In genomic region chr12:109726511-109727038, GRCh38 we compare ENCODE assay signal across 16 cellular contexts. TPM values are rescaled to one million over a fixed set of nuclear protein-coding genes. Genes with fewer than 3 reads are reported as not detected.
DNase-seq lines count a peak whose midpoint lies in the region; ATAC-seq, FAIRE-seq and TF ChIP-seq lines count a peak whose summit lies in the region.
"Had no signal": no experiment of that assay in that cellular context is flagged by ENCODE, and none has a peak within 500 bp of the region (broad histone marks: within the 10 kb centered on the region; RNA-seq: fewer than 3 reads in every experiment).

No MANE protein-coding gene starts in this region.

- H3K4me1 Mint-ChIP-seq in CD14-positive monocyte: no peaks in the 10 kb centered on the region
- H3K4me1 Mint-ChIP-seq in T-helper 2 cell treated with Interferon-gamma antibody and Interleukin-4, amounts not matched to agents 5 μg/mL and 100 μg/mL, for 36 hours (ENCODE audit: low read depth): no peaks in the 10 kb centered on the region
- H3K4me1 Mint-ChIP-seq: activated CD4-positive, alpha-beta T cell treated with anti-CD3 and anti-CD28 coated beads, Interleukin-2, amount 10 ng/mL, durations not matched to agents 24 days and 14 days; mesothelial cell of epicardium had no signal

- no peaks in the 10 kb centered on the region for H4K20me1 ChIP-seq in osteoblast (ENCODE audit: insufficient read depth, low read length)

- H3K27ac ChIP-seq in esophagus muscularis mucosa (replicated peaks in 1 of 4) (peak overlapping the region; percentile 13 to 68 (median 36)), osteoblast (ENCODE audit: low read depth, low read length) (no peak overlapping the region)
- H3K27ac ChIP-seq: brain microvascular endothelial cell had no signal

- H3K36me3 ChIP-seq in esophagus muscularis mucosa (no peaks in the 10 kb centered on the region), osteoblast (ENCODE audit: insufficient read depth, low read length) (no peaks in the 10 kb centered on the region)
- H3K36me3 ChIP-seq: brain microvascular endothelial cell, esophagus squamous epithelium had no signal

- intact Hi-C loops in CD14-positive monocyte (cut with micrococcal nuclease) (no loop called here), esophagus muscularis mucosa (cut with DNase I) (no loop called here)

- WGBS in esophagus muscularis mucosa: 93% methylated on average over 9 of the region's 12 CpGs

- TF ChIP-seq POLR2A in esophagus muscularis mucosa (IDR thresholded peaks at IDR 0.05; ENCODE audit: low read depth): no peak

- H3K4me3 ChIP-seq in esophagus muscularis mucosa (no peak overlapping the region), osteoblast (ENCODE audit: insufficient read depth, low read length) (no peak overlapping the region)
- H3K4me3 ChIP-seq: esophagus squamous epithelium had no signal

- no peaks in the 10 kb centered on the region for H3K79me2 ChIP-seq in osteoblast (ENCODE audit: insufficient read depth, low read length)

- H3K36me3 Mint-ChIP-seq in CD14-positive monocyte: no peaks in the 10 kb centered on the region
- H3K36me3 Mint-ChIP-seq in T-helper 2 cell treated with Interferon-gamma antibody and Interleukin-4, amounts not matched to agents 5 μg/mL and 100 μg/mL, for 36 hours (ENCODE audit: low read depth): no peaks in the 10 kb centered on the region
- H3K36me3 Mint-ChIP-seq: mesothelial cell of epicardium had no signal

- H3K4me1 ChIP-seq in esophagus muscularis mucosa (peaks cover 30 to 56% (median 49%) of the 10 kb centered on the region in 4 donors), osteoblast (ENCODE audit: insufficient read depth, low read length) (no peaks in the 10 kb centered on the region)

- no peak for TF ChIP-seq EP300 in esophagus muscularis mucosa (IDR thresholded peaks at IDR 0.05)

- H3K27me3 ChIP-seq in esophagus muscularis mucosa: no peaks in the 10 kb centered on the region
- H3K27me3 ChIP-seq in osteoblast (ENCODE audit: insufficient read depth, low read length): no peaks in the 10 kb centered on the region
- H3K27me3 ChIP-seq: brain microvascular endothelial cell, esophagus squamous epithelium had no signal

- no peak for TF ChIP-seq CTCF in CD14-positive monocyte (IDR thresholded peaks at IDR 0.05)
- no peak for TF ChIP-seq CTCF in esophagus muscularis mucosa (IDR thresholded peaks at IDR 0.05)
- no peak for TF ChIP-seq CTCF in osteoblast (IDR thresholded peaks at IDR 0.05; ENCODE audit: extremely low read depth, low read depth, low read length)

- FAIRE-seq in RCC 7860 (lab: Jason Lieb, UNC): no peak

- peak; percentile 21 for DNase-seq in CD14-positive monocyte (ENCODE audit: low spot score)
- peak; percentile 81 to 93 for DNase-seq in NCI-H526 (lab: John Stamatoyannopoulos, UW)
- DNase-seq in esophagus muscularis mucosa (ENCODE audit: extremely low spot score): no peak
- DNase-seq in osteoblast (ENCODE audit: insufficient read length, low spot score, missing footprints): peak; percentile 77
- no peak for DNase-seq in T-helper 2 cell treated with Interferon-gamma antibody and Interleukin-4, amounts not matched to agents 5 μg/mL and 100 μg/mL, for 36 hours (ENCODE audit: low spot score)
- DNase-seq in RCC 7860 (ENCODE audit: low spot score): no peak
- DNase-seq in NCI-H187 (lab: John Stamatoyannopoulos, UW): no peak
- DNase-seq: activated CD4-positive, alpha-beta T cell treated with anti-CD3 and anti-CD28 coated beads, Interleukin-2, amount 10 ng/mL, durations not matched to agents 24 days and 14 days; activated naive CD4-positive, alpha-beta T cell treated with anti-CD3 and anti-CD28 coated beads for 36 hours; brain microvascular endothelial cell; esophagus squamous epithelium; MM.1S; NCI-H82; stimulated activated CD4-positive, alpha-beta T cell treated with anti-CD3 and anti-CD28 coated beads, Interleukin-1b, Interleukin-23, amount 100 ng/mL, for 48 hours had no signal

- H3K9me3 ChIP-seq in esophagus muscularis mucosa: no peaks in the 10 kb centered on the region
- no peaks in the 10 kb centered on the region for H3K9me3 ChIP-seq in osteoblast (ENCODE audit: low read depth, low read length)
- H3K9me3 ChIP-seq: esophagus squamous epithelium had no signal

- no peak overlapping the region for H3K4me3 Mint-ChIP-seq in CD14-positive monocyte
- no peak overlapping the region for H3K4me3 Mint-ChIP-seq in T-helper 2 cell treated with Interferon-gamma antibody and Interleukin-4, amounts not matched to agents 5 μg/mL and 100 μg/mL, for 36 hours
- H3K4me3 Mint-ChIP-seq: activated CD4-positive, alpha-beta T cell treated with anti-CD3 and anti-CD28 coated beads, Interleukin-2, amount 10 ng/mL, durations not matched to agents 24 days and 14 days; activated naive CD4-positive, alpha-beta T cell treated with anti-CD3 and anti-CD28 coated beads for 36 hours; mesothelial cell of epicardium had no signal

- no peak overlapping the region for H2AFZ ChIP-seq in osteoblast (ENCODE audit: low read length)

- H3K27ac Mint-ChIP-seq in CD14-positive monocyte: no peak overlapping the region
- no peak overlapping the region for H3K27ac Mint-ChIP-seq in T-helper 2 cell treated with Interferon-gamma antibody and Interleukin-4, amounts not matched to agents 5 μg/mL and 100 μg/mL, for 36 hours
- H3K27ac Mint-ChIP-seq: activated CD4-positive, alpha-beta T cell treated with anti-CD3 and anti-CD28 coated beads, Interleukin-2, amount 10 ng/mL, durations not matched to agents 24 days and 14 days; activated naive CD4-positive, alpha-beta T cell treated with anti-CD3 and anti-CD28 coated beads for 36 hours; mesothelial cell of epicardium had no signal

- H3K9me3 Mint-ChIP-seq in CD14-positive monocyte: no peaks in the 10 kb centered on the region
- no peaks in the 10 kb centered on the region for H3K9me3 Mint-ChIP-seq in T-helper 2 cell treated with Interferon-gamma antibody and Interleukin-4, amounts not matched to agents 5 μg/mL and 100 μg/mL, for 36 hours
- H3K9me3 Mint-ChIP-seq: activated CD4-positive, alpha-beta T cell treated with anti-CD3 and anti-CD28 coated beads, Interleukin-2, amount 10 ng/mL, durations not matched to agents 24 days and 14 days; activated naive CD4-positive, alpha-beta T cell treated with anti-CD3 and anti-CD28 coated beads for 36 hours; mesothelial cell of epicardium had no signal

- peaks cover 5 to 6% (median 5%) of the 10 kb centered on the region in 3 donors for H3K27me3 Mint-ChIP-seq in CD14-positive monocyte (ENCODE audit: low read depth in 3 of 3)
- H3K27me3 Mint-ChIP-seq in T-helper 2 cell treated with Interferon-gamma antibody and Interleukin-4, amounts not matched to agents 5 μg/mL and 100 μg/mL, for 36 hours (ENCODE audit: low read depth): no peaks in the 10 kb centered on the region
- H3K27me3 Mint-ChIP-seq: activated CD4-positive, alpha-beta T cell treated with anti-CD3 and anti-CD28 coated beads, Interleukin-2, amount 10 ng/mL, durations not matched to agents 24 days and 14 days had no signal

- no peak overlapping the region for H3K4me2 ChIP-seq in osteoblast (ENCODE audit: insufficient read depth, low read length)

- no peak for ATAC-seq in HG02588 (IDR thresholded peaks at IDR 0.05; ENCODE audit: unreplicated experiment)

RNA-seq across cellular contexts. Expression of gene FAM222A, which starts 12.9 kb away (rescaled TPM):
- not detected for polyA plus RNA-seq in CD14-positive monocyte
- 1 to 10 TPM in 3 of 4 donors, under 1 TPM in 1; 0.42 to 3.8 (median 3.2) TPM for total RNA-seq in esophagus muscularis mucosa
- 0.29 and 0.36 TPM in 2 replicates for total RNA-seq in osteoblast

Comparison
In these comparisons a context has a peak if more than half of its experiments do, and no peak if none do; other contexts are left out.
1. DNase-seq: peak in CD14-positive monocyte (single experiment), NCI-H526 (2 of 2) and osteoblast (single experiment); none in esophagus muscularis mucosa (single experiment), T-helper 2 cell treated with Interferon-gamma antibody and Interleukin-4, amounts not matched to agents 5 μg/mL and 100 μg/mL, for 36 hours (single experiment), RCC 7860 (single experiment) and NCI-H187 (0 of 2).